In the genomic region with DNA sequence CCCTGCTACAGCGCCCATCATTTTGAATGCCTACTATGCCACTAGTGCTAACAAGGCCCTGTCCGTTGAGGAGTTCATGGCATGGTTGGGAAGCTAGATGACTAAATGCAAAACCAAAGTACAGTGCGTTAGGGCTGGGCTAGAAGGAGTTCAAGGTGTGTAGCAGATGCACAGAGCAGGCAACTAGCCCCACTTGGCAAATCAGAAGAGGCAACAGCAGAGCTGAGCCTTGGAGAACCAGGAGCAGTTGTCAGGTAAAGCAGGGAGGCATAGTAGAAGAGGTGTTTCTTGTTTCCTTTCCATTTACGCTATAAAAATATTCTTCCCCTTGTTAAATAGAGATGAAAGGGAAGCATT, we compare ENCODE assay signal across 3 cellular contexts.
TF ChIP-seq lines count a peak whose summit lies in the region.

No MANE protein-coding gene starts in this region.

TF ChIP-seq in GM12891, 5 proteins besides CTCF, POLR2A, EP300 and RAD21 (continued from another document):
- TF ChIP-seq POU2F2 (IDR thresholded peaks at IDR 0.05; ENCODE audit: low read depth, low read length) (no peak), PAX5 (IDR thresholded peaks at IDR 0.05; ENCODE audit: insufficient read depth, low read length, severe bottlenecking) (no peak), POLR2AphosphoS5 (IDR thresholded peaks at IDR 0.05; ENCODE audit: low read depth, low read length) (no peak), TAF1 (IDR thresholded peaks at IDR 0.05; ENCODE audit: low read depth, low read length) (no peak)

TF ChIP-seq in HCT116, 20 proteins besides CTCF, POLR2A, EP300 and RAD21:
- TF ChIP-seq SP1 (IDR thresholded peaks at IDR 0.05; ENCODE audit: low read depth) (no peak), TCF7L2 (IDR thresholded peaks at IDR 0.05; ENCODE audit: borderline replicate concordance, extremely low read depth, insufficient read depth, insufficient read length) (no peak), FOSL1 (IDR thresholded peaks at IDR 0.05; ENCODE audit: low read depth) (no peak), ZFX (IDR thresholded peaks at IDR 0.05) (no peak), CBX3 (IDR thresholded peaks at IDR 0.05; ENCODE audit: low read depth) (no peak), ZNF274 (IDR thresholded peaks at IDR 0.05; ENCODE audit: low read depth, low read length) (no peak), CEBPB (IDR thresholded peaks at IDR 0.05; ENCODE audit: low read depth) (no peak)
- TF ChIP-seq, protein P1, sequence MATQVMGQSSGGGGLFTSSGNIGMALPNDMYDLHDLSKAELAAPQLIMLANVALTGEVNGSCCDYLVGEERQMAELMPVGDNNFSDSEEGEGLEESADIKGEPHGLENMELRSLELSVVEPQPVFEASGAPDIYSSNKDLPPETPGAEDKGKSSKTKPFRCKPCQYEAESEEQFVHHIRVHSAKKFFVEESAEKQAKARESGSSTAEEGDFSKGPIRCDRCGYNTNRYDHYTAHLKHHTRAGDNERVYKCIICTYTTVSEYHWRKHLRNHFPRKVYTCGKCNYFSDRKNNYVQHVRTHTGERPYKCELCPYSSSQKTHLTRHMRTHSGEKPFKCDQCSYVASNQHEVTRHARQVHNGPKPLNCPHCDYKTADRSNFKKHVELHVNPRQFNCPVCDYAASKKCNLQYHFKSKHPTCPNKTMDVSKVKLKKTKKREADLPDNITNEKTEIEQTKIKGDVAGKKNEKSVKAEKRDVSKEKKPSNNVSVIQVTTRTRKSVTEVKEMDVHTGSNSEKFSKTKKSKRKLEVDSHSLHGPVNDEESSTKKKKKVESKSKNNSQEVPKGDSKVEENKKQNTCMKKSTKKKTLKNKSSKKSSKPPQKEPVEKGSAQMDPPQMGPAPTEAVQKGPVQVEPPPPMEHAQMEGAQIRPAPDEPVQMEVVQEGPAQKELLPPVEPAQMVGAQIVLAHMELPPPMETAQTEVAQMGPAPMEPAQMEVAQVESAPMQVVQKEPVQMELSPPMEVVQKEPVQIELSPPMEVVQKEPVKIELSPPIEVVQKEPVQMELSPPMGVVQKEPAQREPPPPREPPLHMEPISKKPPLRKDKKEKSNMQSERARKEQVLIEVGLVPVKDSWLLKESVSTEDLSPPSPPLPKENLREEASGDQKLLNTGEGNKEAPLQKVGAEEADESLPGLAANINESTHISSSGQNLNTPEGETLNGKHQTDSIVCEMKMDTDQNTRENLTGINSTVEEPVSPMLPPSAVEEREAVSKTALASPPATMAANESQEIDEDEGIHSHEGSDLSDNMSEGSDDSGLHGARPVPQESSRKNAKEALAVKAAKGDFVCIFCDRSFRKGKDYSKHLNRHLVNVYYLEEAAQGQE (IDR thresholded peaks at IDR 0.05; ENCODE audit: low read depth) = no peak
TF ChIP-seq in HCT116: peak in this region for 0.

TF ChIP-seq in K562, 482 proteins besides CTCF, POLR2A, EP300 and RAD21:
- TF ChIP-seq, protein P2, sequence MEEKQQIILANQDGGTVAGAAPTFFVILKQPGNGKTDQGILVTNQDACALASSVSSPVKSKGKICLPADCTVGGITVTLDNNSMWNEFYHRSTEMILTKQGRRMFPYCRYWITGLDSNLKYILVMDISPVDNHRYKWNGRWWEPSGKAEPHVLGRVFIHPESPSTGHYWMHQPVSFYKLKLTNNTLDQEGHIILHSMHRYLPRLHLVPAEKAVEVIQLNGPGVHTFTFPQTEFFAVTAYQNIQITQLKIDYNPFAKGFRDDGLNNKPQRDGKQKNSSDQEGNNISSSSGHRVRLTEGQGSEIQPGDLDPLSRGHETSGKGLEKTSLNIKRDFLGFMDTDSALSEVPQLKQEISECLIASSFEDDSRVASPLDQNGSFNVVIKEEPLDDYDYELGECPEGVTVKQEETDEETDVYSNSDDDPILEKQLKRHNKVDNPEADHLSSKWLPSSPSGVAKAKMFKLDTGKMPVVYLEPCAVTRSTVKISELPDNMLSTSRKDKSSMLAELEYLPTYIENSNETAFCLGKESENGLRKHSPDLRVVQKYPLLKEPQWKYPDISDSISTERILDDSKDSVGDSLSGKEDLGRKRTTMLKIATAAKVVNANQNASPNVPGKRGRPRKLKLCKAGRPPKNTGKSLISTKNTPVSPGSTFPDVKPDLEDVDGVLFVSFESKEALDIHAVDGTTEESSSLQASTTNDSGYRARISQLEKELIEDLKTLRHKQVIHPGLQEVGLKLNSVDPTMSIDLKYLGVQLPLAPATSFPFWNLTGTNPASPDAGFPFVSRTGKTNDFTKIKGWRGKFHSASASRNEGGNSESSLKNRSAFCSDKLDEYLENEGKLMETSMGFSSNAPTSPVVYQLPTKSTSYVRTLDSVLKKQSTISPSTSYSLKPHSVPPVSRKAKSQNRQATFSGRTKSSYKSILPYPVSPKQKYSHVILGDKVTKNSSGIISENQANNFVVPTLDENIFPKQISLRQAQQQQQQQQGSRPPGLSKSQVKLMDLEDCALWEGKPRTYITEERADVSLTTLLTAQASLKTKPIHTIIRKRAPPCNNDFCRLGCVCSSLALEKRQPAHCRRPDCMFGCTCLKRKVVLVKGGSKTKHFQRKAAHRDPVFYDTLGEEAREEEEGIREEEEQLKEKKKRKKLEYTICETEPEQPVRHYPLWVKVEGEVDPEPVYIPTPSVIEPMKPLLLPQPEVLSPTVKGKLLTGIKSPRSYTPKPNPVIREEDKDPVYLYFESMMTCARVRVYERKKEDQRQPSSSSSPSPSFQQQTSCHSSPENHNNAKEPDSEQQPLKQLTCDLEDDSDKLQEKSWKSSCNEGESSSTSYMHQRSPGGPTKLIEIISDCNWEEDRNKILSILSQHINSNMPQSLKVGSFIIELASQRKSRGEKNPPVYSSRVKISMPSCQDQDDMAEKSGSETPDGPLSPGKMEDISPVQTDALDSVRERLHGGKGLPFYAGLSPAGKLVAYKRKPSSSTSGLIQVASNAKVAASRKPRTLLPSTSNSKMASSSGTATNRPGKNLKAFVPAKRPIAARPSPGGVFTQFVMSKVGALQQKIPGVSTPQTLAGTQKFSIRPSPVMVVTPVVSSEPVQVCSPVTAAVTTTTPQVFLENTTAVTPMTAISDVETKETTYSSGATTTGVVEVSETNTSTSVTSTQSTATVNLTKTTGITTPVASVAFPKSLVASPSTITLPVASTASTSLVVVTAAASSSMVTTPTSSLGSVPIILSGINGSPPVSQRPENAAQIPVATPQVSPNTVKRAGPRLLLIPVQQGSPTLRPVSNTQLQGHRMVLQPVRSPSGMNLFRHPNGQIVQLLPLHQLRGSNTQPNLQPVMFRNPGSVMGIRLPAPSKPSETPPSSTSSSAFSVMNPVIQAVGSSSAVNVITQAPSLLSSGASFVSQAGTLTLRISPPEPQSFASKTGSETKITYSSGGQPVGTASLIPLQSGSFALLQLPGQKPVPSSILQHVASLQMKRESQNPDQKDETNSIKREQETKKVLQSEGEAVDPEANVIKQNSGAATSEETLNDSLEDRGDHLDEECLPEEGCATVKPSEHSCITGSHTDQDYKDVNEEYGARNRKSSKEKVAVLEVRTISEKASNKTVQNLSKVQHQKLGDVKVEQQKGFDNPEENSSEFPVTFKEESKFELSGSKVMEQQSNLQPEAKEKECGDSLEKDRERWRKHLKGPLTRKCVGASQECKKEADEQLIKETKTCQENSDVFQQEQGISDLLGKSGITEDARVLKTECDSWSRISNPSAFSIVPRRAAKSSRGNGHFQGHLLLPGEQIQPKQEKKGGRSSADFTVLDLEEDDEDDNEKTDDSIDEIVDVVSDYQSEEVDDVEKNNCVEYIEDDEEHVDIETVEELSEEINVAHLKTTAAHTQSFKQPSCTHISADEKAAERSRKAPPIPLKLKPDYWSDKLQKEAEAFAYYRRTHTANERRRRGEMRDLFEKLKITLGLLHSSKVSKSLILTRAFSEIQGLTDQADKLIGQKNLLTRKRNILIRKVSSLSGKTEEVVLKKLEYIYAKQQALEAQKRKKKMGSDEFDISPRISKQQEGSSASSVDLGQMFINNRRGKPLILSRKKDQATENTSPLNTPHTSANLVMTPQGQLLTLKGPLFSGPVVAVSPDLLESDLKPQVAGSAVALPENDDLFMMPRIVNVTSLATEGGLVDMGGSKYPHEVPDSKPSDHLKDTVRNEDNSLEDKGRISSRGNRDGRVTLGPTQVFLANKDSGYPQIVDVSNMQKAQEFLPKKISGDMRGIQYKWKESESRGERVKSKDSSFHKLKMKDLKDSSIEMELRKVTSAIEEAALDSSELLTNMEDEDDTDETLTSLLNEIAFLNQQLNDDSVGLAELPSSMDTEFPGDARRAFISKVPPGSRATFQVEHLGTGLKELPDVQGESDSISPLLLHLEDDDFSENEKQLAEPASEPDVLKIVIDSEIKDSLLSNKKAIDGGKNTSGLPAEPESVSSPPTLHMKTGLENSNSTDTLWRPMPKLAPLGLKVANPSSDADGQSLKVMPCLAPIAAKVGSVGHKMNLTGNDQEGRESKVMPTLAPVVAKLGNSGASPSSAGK (IDR thresholded peaks at IDR 0.05) = no peak
- TF ChIP-seq ZNF507 (tag; conservative IDR thresholded peaks at IDR 0.05) = no peak
- no peak for TF ChIP-seq NR1H2 (CRISPR knock-in tag; IDR thresholded peaks at IDR 0.05)
- TF ChIP-seq PTTG1 (tag; IDR thresholded peaks at IDR 0.05; ENCODE audit: low read depth) = no peak
- TF ChIP-seq PHF8 (IDR thresholded peaks at IDR 0.05; ENCODE audit: borderline replicate concordance, low read length) = no peak
